ENCODE assay signal across 8 cellular contexts in the genomic region with DNA sequence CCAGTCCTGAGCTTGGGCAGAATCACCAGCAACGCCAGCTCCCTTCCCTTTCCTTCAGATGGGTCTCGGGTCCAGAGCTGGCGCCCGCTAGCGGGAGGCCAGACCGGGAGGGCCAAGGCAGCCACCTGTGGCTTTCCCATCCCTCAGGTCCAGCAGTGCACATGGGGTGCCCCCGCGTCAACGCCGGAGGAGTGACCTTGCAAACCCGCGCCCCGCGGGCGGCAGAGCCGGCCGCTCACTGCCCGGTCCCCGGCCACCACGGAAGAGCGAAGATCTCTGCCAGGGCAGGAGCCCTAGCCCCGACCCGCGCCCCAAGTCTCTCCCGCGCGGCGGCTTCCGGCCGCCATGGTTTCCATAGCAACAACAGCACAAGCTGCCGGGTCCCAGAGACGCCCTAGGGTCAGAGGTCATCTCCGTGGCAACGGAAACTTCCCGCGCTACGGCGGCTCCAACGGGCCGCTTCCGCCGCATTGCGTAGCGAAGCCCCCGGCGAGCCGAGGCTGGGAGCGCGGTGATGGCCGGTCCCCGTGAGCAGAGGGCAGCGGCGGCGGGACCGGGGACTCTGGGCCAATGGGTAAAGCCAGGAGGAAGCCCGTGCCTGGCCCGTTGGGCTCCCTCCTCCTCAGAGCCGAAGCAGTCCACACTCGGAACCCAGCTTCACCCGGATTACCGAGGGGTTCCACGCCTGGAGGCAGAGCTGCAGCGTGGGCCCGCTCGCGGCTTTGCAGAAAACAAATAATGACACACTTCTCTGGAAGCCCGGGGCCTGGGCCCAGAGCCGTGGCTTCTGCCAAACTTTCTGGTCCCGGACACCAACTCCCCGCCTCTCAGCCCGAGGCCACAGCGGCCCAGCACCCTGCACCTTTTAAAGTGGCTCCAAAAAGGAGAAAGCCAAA. TPM values are rescaled to one million over a fixed set of nuclear protein-coding genes. Genes with fewer than 3 reads are reported as not detected.
DNase-seq lines count a peak whose midpoint lies in the region; ATAC-seq, FAIRE-seq and TF ChIP-seq lines count a peak whose summit lies in the region.

No MANE protein-coding gene starts in this region.

- H3K27ac ChIP-seq in duodenal mucosa (ENCODE audit: low read depth, low read length): no peak overlapping the region
- H3K27ac ChIP-seq in right lobe of liver: peak overlapping the region; percentile 86 to 91 (median 87)

- H3K9ac ChIP-seq in duodenal mucosa (ENCODE audit: low read depth in 1 of 2, low read length in 2 of 2): peak overlapping the region; percentile 39 to 48

- H3K36me3 ChIP-seq in duodenal mucosa (ENCODE audit: control insufficient read depth in 1 of 2, insufficient read depth in 2 of 2, low read length in 2 of 2) (no peaks in the 10 kb centered on the region), right lobe of liver (no peaks in the 10 kb centered on the region)

- ATAC-seq in GM18511 (IDR thresholded peaks at IDR 0.05; ENCODE audit: unreplicated experiment) (peak; percentile 97), HG03039 (IDR thresholded peaks at IDR 0.05; ENCODE audit: unreplicated experiment) (peak; percentile 94), right lobe of liver (peak; percentile 90 to 96 (median 94))

- no peaks in the 10 kb centered on the region for H3K9me3 ChIP-seq in duodenal mucosa (ENCODE audit: control insufficient read depth in 1 of 2, low read length in 2 of 2)
- H3K9me3 ChIP-seq in right lobe of liver: no peaks in the 10 kb centered on the region

- H3K27me3 ChIP-seq in duodenal mucosa (ENCODE audit: control insufficient read depth in 1 of 2, insufficient read depth in 2 of 2, low read length in 2 of 2): peaks cover 2 to 4% of the 10 kb centered on the region in 2 donors
- H3K27me3 ChIP-seq in right lobe of liver: no peaks in the 10 kb centered on the region

- TF ChIP-seq CTCF in right lobe of liver (IDR thresholded peaks at IDR 0.05): peak; percentile 24 to 50 (median 49)

- TF ChIP-seq POLR2A in right lobe of liver (IDR thresholded peaks at IDR 0.05) (peak; percentile 81), H54 (IDR thresholded peaks at IDR 0.05; ENCODE audit: low read depth, low read length) (no peak)

- DNase-seq in NCI-H2196 (lab: John Stamatoyannopoulos, UW; ENCODE audit: unreplicated experiment): peak; percentile 85
- DNase-seq in activated CD4-positive, alpha-beta T cell treated with anti-CD3 and anti-CD28 coated beads, Interleukin-2, amount 50 U/mL, for 48 hours: peak; percentile 98
- peak; percentile 94 to 97 (median 95) for DNase-seq in right lobe of liver
- DNase-seq in stimulated activated CD4-positive, alpha-beta T cell treated with anti-CD3 and anti-CD28 coated beads, Interleukin-4, amount 100 ng/mL, for 1 hour: peak; percentile 97
- DNase-seq in H54 (ENCODE audit: insufficient read length, low spot score): no peak

- peak overlapping the region; percentile 87 for H3K4me3 ChIP-seq in duodenal mucosa (ENCODE audit: low read depth in 1 of 2, low read length in 2 of 2)
- peak overlapping the region; percentile 91 to 99 (median 94) for H3K4me3 ChIP-seq in right lobe of liver

- WGBS in right lobe of liver (ENCODE audit: insufficient coverage, low coverage, low lambda C conversion rate, missing lambda C conversion rate): 4% methylated on average over 25 of the region's 72 CpGs

- intact Hi-C loops in right lobe of liver (cut with DNase I): no loop called here

- H3K4me1 ChIP-seq in duodenal mucosa (ENCODE audit: control insufficient read depth in 1 of 2, insufficient read depth in 2 of 2, low read length in 2 of 2) (peaks cover 6 to 7% of the 10 kb centered on the region in 2 donors), right lobe of liver (peaks cover 0 to 7% (median 0%) of the 10 kb centered on the region in 4 donors)

- no peak for FAIRE-seq in H54 (lab: Jason Lieb, UNC)

RNA-seq across cellular contexts. Expression of gene FGF14, which starts 7.4 kb away (rescaled TPM):
- 1 to 10 TPM in 4 of 6 experiments, under 1 TPM in 2; 0.42 to 6.3 (median 1.2) TPM for total RNA-seq in right lobe of liver
